18 cellular contexts compared by ENCODE assay signal in genomic region chr3:143650827-143651226, GRCh38.
"Had no signal": no experiment of that assay in that cellular context is flagged by ENCODE, and none has a peak within 500 bp of the region (broad histone marks: within the 10 kb centered on the region; RNA-seq: fewer than 3 reads in every experiment).

No MANE protein-coding gene starts in this region.

- H3K27ac ChIP-seq: epithelial cell of prostate, esophagus muscularis mucosa, gastrocnemius medialis, neural progenitor cell, ovary, transverse colon had no signal

- H3K9me3 Mint-ChIP-seq: dendritic cell treated with granulocyte-macrophage colony-stimulating factor and Interleukin-4, amounts not matched to agents 40 ng/mL and 50 ng/mL, for 4 days; effector memory CD8-positive, alpha-beta T cell; natural killer cell; neural progenitor cell had no signal

- H3K27me3 ChIP-seq: esophagus muscularis mucosa, gastrocnemius medialis, neural progenitor cell, ovary, transverse colon had no signal

- H3K4me2 ChIP-seq: neural progenitor cell had no signal

- FAIRE-seq: colon, small intestine had no signal

- H3K4me3 Mint-ChIP-seq: dendritic cell treated with granulocyte-macrophage colony-stimulating factor and Interleukin-4, amounts not matched to agents 40 ng/mL and 50 ng/mL, for 4 days; effector memory CD8-positive, alpha-beta T cell; natural killer cell; neural progenitor cell had no signal

- H3K4me1 Mint-ChIP-seq: natural killer cell, neural progenitor cell had no signal

- H3K4me3 ChIP-seq: esophagus muscularis mucosa, gastrocnemius medialis, neural progenitor cell, ovary, transverse colon had no signal

- DNase-seq: effector memory CD8-positive, alpha-beta T cell; gastrocnemius medialis; islet precursor cell; mammary epithelial cell; natural killer cell; nucleus accumbens; ovary; right cardiac atrium; small intestine; stimulated activated CD4-positive, alpha-beta T cell treated with anti-CD3 and anti-CD28 coated beads, Interleukin-2, amount 100 ng/mL, for 48 hours; stimulated activated naive CD4-positive, alpha-beta T cell treated with Interleukin-2 at 50 U/mL for 16 hours; transverse colon had no signal

- H3K4me1 ChIP-seq: esophagus muscularis mucosa, gastrocnemius medialis, neural progenitor cell had no signal

- H3K27ac Mint-ChIP-seq: dendritic cell treated with granulocyte-macrophage colony-stimulating factor and Interleukin-4, amounts not matched to agents 40 ng/mL and 50 ng/mL, for 4 days; effector memory CD8-positive, alpha-beta T cell; natural killer cell; neural progenitor cell had no signal

- H2AFZ ChIP-seq: neural progenitor cell had no signal

- ATAC-seq: effector memory CD8-positive, alpha-beta T cell; gastrocnemius medialis; left lobe of liver; natural killer cell; right cardiac atrium had no signal

- H3K36me3 Mint-ChIP-seq: neural progenitor cell had no signal

- H3K36me3 ChIP-seq: gastrocnemius medialis, neural progenitor cell, ovary, transverse colon had no signal

- H3K27me3 Mint-ChIP-seq: dendritic cell treated with granulocyte-macrophage colony-stimulating factor and Interleukin-4, amounts not matched to agents 40 ng/mL and 50 ng/mL, for 4 days; effector memory CD8-positive, alpha-beta T cell had no signal
